27 cellular contexts compared by ENCODE assay signal in genomic region chr3:57670543-57670942, GRCh38. TPM values are rescaled to one million over a fixed set of nuclear protein-coding genes. Genes with fewer than 3 reads are reported as not detected.
DNase-seq lines count a peak whose midpoint lies in the region; ATAC-seq and TF ChIP-seq lines count a peak whose summit lies in the region.
"Had no signal": no experiment of that assay in that cellular context is flagged by ENCODE, and none has a peak within 500 bp of the region (broad histone marks: within the 10 kb centered on the region; RNA-seq: fewer than 3 reads in every experiment).

No MANE protein-coding gene starts in this region.

- DNase-seq in T-helper 2 cell treated with Interferon-gamma antibody and Interleukin-4, amounts not matched to agents 5 μg/mL and 100 μg/mL, for 36 hours (ENCODE audit: low spot score) = no peak
- DNase-seq in T-helper 2 cell = no peak
- DNase-seq in nephron progenitor cell = no peak
- no peak for DNase-seq in HFFc6
- DNase-seq: activated CD4-positive, CD25-positive, alpha-beta regulatory T cell treated with anti-CD3 and anti-CD28 coated beads, Interleukin-2, amount 50 U/mL, for 72 hours; DMS153; effector CD4-positive, alpha-beta T cell; hippocampal formation; left ventricle myocardium inferior; midbrain; MM.1S; NCI-H1417; NCI-H2081; NCI-H82; PC-9; right lobe of liver; Right ventricle myocardium superior; stimulated activated CD4-positive, alpha-beta T cell treated with anti-CD3 and anti-CD28 coated beads, Interleukin-12 subunit alpha, Interleukin-12 subunit beta, amount 100 ng/mL, for 4 hours; stimulated activated CD4-positive, alpha-beta T cell treated with anti-CD3 and anti-CD28 coated beads, Interleukin-4, amount 100 ng/mL, for 24 hours had no signal

- intact Hi-C loops in dendritic cell treated with granulocyte-macrophage colony-stimulating factor and Interleukin-4, amounts not matched to agents 40 ng/mL and 50 ng/mL, for 4 days (cut with micrococcal nuclease) = loop anchor here (2.0 to 5.0 kb wide), 2 partner anchors 20 to 87 kb away; partner anchors contain the start of gene SLMAP

- peaks cover 21% of the 10 kb centered on the region for H3K4me1 Mint-ChIP-seq in T-helper 2 cell treated with Interferon-gamma antibody and Interleukin-4, amounts not matched to agents 5 μg/mL and 100 μg/mL, for 36 hours (ENCODE audit: low read depth)
- H3K4me1 Mint-ChIP-seq in dendritic cell treated with granulocyte-macrophage colony-stimulating factor and Interleukin-4, amounts not matched to agents 40 ng/mL and 50 ng/mL, for 4 days (ENCODE audit: low read depth) = peaks cover 35% of the 10 kb centered on the region
- peaks cover 35% of the 10 kb centered on the region for H3K4me1 Mint-ChIP-seq in stimulated activated memory B cell treated with anti-CD40 and anti-IgM and Interleukin-4, amounts not matched to agents 10 μg/mL and 1 μg/mL and 100 μg/mL, for 72 hours
- H3K4me1 Mint-ChIP-seq in nephron progenitor cell (no peaks in the 10 kb centered on the region), HFFc6 (ENCODE audit: low read depth) (peaks cover 23% of the 10 kb centered on the region)
- H3K4me1 Mint-ChIP-seq: brain had no signal

- H4K20me1 ChIP-seq in OCI-LY1 (ENCODE audit: insufficient read depth, low read length) = no peaks in the 10 kb centered on the region

- peak; percentile 37 for ATAC-seq in stimulated activated memory B cell treated with anti-CD40 and anti-IgM and Interleukin-4, amounts not matched to agents 10 μg/mL and 1 μg/mL and 100 μg/mL, for 72 hours
- ATAC-seq in esophagus mucosa = no peak

- no peaks in the 10 kb centered on the region for H3K9me3 ChIP-seq in OCI-LY1 (ENCODE audit: low read length)
- H3K9me3 ChIP-seq: left ventricle myocardium inferior, right lobe of liver, thoracic aorta had no signal

- no peaks in the 10 kb centered on the region for H3K79me2 ChIP-seq in OCI-LY1 (ENCODE audit: insufficient read depth, low read length)

- H3K9me3 Mint-ChIP-seq in T-helper 2 cell treated with Interferon-gamma antibody and Interleukin-4, amounts not matched to agents 5 μg/mL and 100 μg/mL, for 36 hours = no peaks in the 10 kb centered on the region
- H3K9me3 Mint-ChIP-seq in dendritic cell treated with granulocyte-macrophage colony-stimulating factor and Interleukin-4, amounts not matched to agents 40 ng/mL and 50 ng/mL, for 4 days = no peaks in the 10 kb centered on the region
- H3K9me3 Mint-ChIP-seq in stimulated activated memory B cell treated with anti-CD40 and anti-IgM and Interleukin-4, amounts not matched to agents 10 μg/mL and 1 μg/mL and 100 μg/mL, for 72 hours = peaks cover 3% of the 10 kb centered on the region
- H3K9me3 Mint-ChIP-seq in nephron progenitor cell (no peaks in the 10 kb centered on the region), HFFc6 (no peaks in the 10 kb centered on the region)
- H3K9me3 Mint-ChIP-seq: brain; CD4-positive, alpha-beta memory T cell had no signal

- TF ChIP-seq CTCF in OCI-LY1 (IDR thresholded peaks at IDR 0.05; ENCODE audit: low read length) (no peak), nephron progenitor cell (IDR thresholded peaks at IDR 0.05) (no peak), HFFc6 (IDR thresholded peaks at IDR 0.05) (no peak)

- H3F3A ChIP-seq in OCI-LY1 (ENCODE audit: insufficient read depth, low read length) = no peaks in the 10 kb centered on the region

- peaks cover 33% of the 10 kb centered on the region for H3K36me3 Mint-ChIP-seq in T-helper 2 cell treated with Interferon-gamma antibody and Interleukin-4, amounts not matched to agents 5 μg/mL and 100 μg/mL, for 36 hours (ENCODE audit: low read depth)
- H3K36me3 Mint-ChIP-seq in dendritic cell treated with granulocyte-macrophage colony-stimulating factor and Interleukin-4, amounts not matched to agents 40 ng/mL and 50 ng/mL, for 4 days (ENCODE audit: low read depth) = peaks cover 31% of the 10 kb centered on the region
- peaks cover 11% of the 10 kb centered on the region for H3K36me3 Mint-ChIP-seq in stimulated activated memory B cell treated with anti-CD40 and anti-IgM and Interleukin-4, amounts not matched to agents 10 μg/mL and 1 μg/mL and 100 μg/mL, for 72 hours
- H3K36me3 Mint-ChIP-seq in nephron progenitor cell (ENCODE audit: low read depth) = peaks cover 55% of the 10 kb centered on the region
- H3K36me3 Mint-ChIP-seq in HFFc6 (ENCODE audit: low read depth) = peaks cover 12% of the 10 kb centered on the region

- H3K36me3 ChIP-seq in OCI-LY1 (ENCODE audit: insufficient read depth, low read length) = peaks cover 28% of the 10 kb centered on the region

- peak overlapping the region; percentile 84 for H3K27ac ChIP-seq in OCI-LY1 (ENCODE audit: low read depth, low read length, poor library complexity, severe bottlenecking)
- H3K27ac ChIP-seq: 22Rv1, left ventricle myocardium inferior, PC-9, right lobe of liver, thoracic aorta had no signal

- peak overlapping the region; percentile 24 for H3K27ac Mint-ChIP-seq in T-helper 2 cell treated with Interferon-gamma antibody and Interleukin-4, amounts not matched to agents 5 μg/mL and 100 μg/mL, for 36 hours
- peak overlapping the region; percentile 16 for H3K27ac Mint-ChIP-seq in dendritic cell treated with granulocyte-macrophage colony-stimulating factor and Interleukin-4, amounts not matched to agents 40 ng/mL and 50 ng/mL, for 4 days
- peak overlapping the region; percentile 93 for H3K27ac Mint-ChIP-seq in stimulated activated memory B cell treated with anti-CD40 and anti-IgM and Interleukin-4, amounts not matched to agents 10 μg/mL and 1 μg/mL and 100 μg/mL, for 72 hours
- H3K27ac Mint-ChIP-seq in nephron progenitor cell = no peak overlapping the region
- no peak overlapping the region; the same call in 1 of the 2 replicates for H3K27ac Mint-ChIP-seq in HFFc6

- no peaks in the 10 kb centered on the region for H3K9me2 ChIP-seq in OCI-LY1 (ENCODE audit: low read depth, low read length)

- H3K9ac ChIP-seq in OCI-LY1 (ENCODE audit: low read length) = no peak overlapping the region

- H3K4me1 ChIP-seq in OCI-LY1 (ENCODE audit: insufficient read depth, low read length, severe bottlenecking) = peaks cover 35% of the 10 kb centered on the region

- H3K4me3 ChIP-seq in OCI-LY1 (ENCODE audit: low read depth, low read length, poor library complexity, severe bottlenecking) = no peak overlapping the region
- H3K4me3 ChIP-seq: left ventricle myocardium inferior, PC-9, right lobe of liver, thoracic aorta had no signal

- H3K4me2 ChIP-seq in OCI-LY1 (ENCODE audit: low read length) = no peak overlapping the region
- H3K4me2 ChIP-seq: PC-9 had no signal

- no peaks in the 10 kb centered on the region for H3K27me3 ChIP-seq in OCI-LY1 (ENCODE audit: insufficient read depth, low read length)
- H3K27me3 ChIP-seq: right lobe of liver had no signal

- no peak overlapping the region for H2AFZ ChIP-seq in OCI-LY1 (ENCODE audit: low read length)
- H2AFZ ChIP-seq: PC-9 had no signal

- H3K27me3 Mint-ChIP-seq in T-helper 2 cell treated with Interferon-gamma antibody and Interleukin-4, amounts not matched to agents 5 μg/mL and 100 μg/mL, for 36 hours (ENCODE audit: low read depth) = no peaks in the 10 kb centered on the region
- H3K27me3 Mint-ChIP-seq in dendritic cell treated with granulocyte-macrophage colony-stimulating factor and Interleukin-4, amounts not matched to agents 40 ng/mL and 50 ng/mL, for 4 days = no peaks in the 10 kb centered on the region
- H3K27me3 Mint-ChIP-seq in stimulated activated memory B cell treated with anti-CD40 and anti-IgM and Interleukin-4, amounts not matched to agents 10 μg/mL and 1 μg/mL and 100 μg/mL, for 72 hours = no peaks in the 10 kb centered on the region
- H3K27me3 Mint-ChIP-seq in nephron progenitor cell (ENCODE audit: low read depth, poor library complexity) = no peaks in the 10 kb centered on the region
- H3K27me3 Mint-ChIP-seq in HFFc6 (ENCODE audit: insufficient read depth) = no peaks in the 10 kb centered on the region
- H3K27me3 Mint-ChIP-seq: brain; CD4-positive, alpha-beta memory T cell had no signal

- no peak overlapping the region for H3K4me3 Mint-ChIP-seq in T-helper 2 cell treated with Interferon-gamma antibody and Interleukin-4, amounts not matched to agents 5 μg/mL and 100 μg/mL, for 36 hours
- no peak overlapping the region for H3K4me3 Mint-ChIP-seq in dendritic cell treated with granulocyte-macrophage colony-stimulating factor and Interleukin-4, amounts not matched to agents 40 ng/mL and 50 ng/mL, for 4 days
- no peak overlapping the region for H3K4me3 Mint-ChIP-seq in stimulated activated memory B cell treated with anti-CD40 and anti-IgM and Interleukin-4, amounts not matched to agents 10 μg/mL and 1 μg/mL and 100 μg/mL, for 72 hours
- H3K4me3 Mint-ChIP-seq in nephron progenitor cell = no peak overlapping the region
- no peak overlapping the region for H3K4me3 Mint-ChIP-seq in HFFc6
- H3K4me3 Mint-ChIP-seq: brain had no signal

RNA-seq across cellular contexts. Expression of gene DENND6A, which starts 22.3 kb away (rescaled TPM):
- total RNA-seq in HFFc6 (2021; fragmentation: NEBNext Ultra II Directional; extraction: Animal tissue kit (Norgen Biotek cat#: 25700)) = 10 to 100 TPM in 2 of 6 experiments, 1 to 10 TPM in 4; 7.8 to 11.9 (median 9.8) TPM
- 23.5 TPM for total RNA-seq in esophagus mucosa

Comparison
In these comparisons a context has a peak if more than half of its experiments do, and no peak if none do; other contexts are left out.
1. H3K27ac Mint-ChIP-seq: peak in T-helper 2 cell treated with Interferon-gamma antibody and Interleukin-4, amounts not matched to agents 5 μg/mL and 100 μg/mL, for 36 hours (single experiment), dendritic cell treated with granulocyte-macrophage colony-stimulating factor and Interleukin-4, amounts not matched to agents 40 ng/mL and 50 ng/mL, for 4 days (single experiment) and stimulated activated memory B cell treated with anti-CD40 and anti-IgM and Interleukin-4, amounts not matched to agents 10 μg/mL and 1 μg/mL and 100 μg/mL, for 72 hours (single experiment); none in nephron progenitor cell (single experiment) and HFFc6 (single experiment).